Comparison of ENCODE assay signal across 11 cellular contexts in genomic region chr5:120096413-120096812, GRCh38.
DNase-seq lines count a peak whose midpoint lies in the region; ATAC-seq and TF ChIP-seq lines count a peak whose summit lies in the region.
"Had no signal": no experiment of that assay in that cellular context is flagged by ENCODE, and none has a peak within 500 bp of the region (broad histone marks: within the 10 kb centered on the region; RNA-seq: fewer than 3 reads in every experiment).

No MANE protein-coding gene starts in this region.

- H3F3A ChIP-seq in GM23338 (replicated peaks; ENCODE audit: low read depth): no peaks in the 10 kb centered on the region

- no peak overlapping the region for H3K4me3 ChIP-seq in astrocyte of the cerebellum (ENCODE audit: low read depth, low read length)
- H3K4me3 ChIP-seq in psoas muscle: peak overlapping the region; percentile 8
- H3K4me3 ChIP-seq in GM23338: no peak overlapping the region
- no peak overlapping the region for H3K4me3 ChIP-seq in tibial artery
- H3K4me3 ChIP-seq in MG63: no peak overlapping the region

- no peaks in the 10 kb centered on the region for H3K9me3 Mint-ChIP-seq in GM23338
- H3K9me3 Mint-ChIP-seq: activated naive CD4-positive, alpha-beta T cell treated with anti-CD3 and anti-CD28 coated beads, Interleukin-2, amount 10 ng/mL, durations not matched to agents 7 days and 5 days had no signal

- H3K9me3 ChIP-seq in psoas muscle: no peaks in the 10 kb centered on the region
- H3K9me3 ChIP-seq in tibial artery: no peaks in the 10 kb centered on the region
- H3K9me3 ChIP-seq in MG63: no peaks in the 10 kb centered on the region

- DNase-seq in astrocyte of the cerebellum (ENCODE audit: low read depth) (peak; percentile 3), psoas muscle (no peak), DMS153 (lab: John Stamatoyannopoulos, UW) (no peak), GM23338 (ENCODE audit: low spot score) (no peak), tibial artery (no peak), MG63 (no peak)
- DNase-seq: activated naive CD4-positive, alpha-beta T cell treated with anti-CD3 and anti-CD28 coated beads, Interleukin-2, amount 10 ng/mL, durations not matched to agents 7 days and 5 days; NCI-H69; WERI-Rb-1 had no signal

- H3K4me1 ChIP-seq in psoas muscle (no peaks in the 10 kb centered on the region), GM23338 (ENCODE audit: insufficient read depth) (no peaks in the 10 kb centered on the region), tibial artery (peaks cover 0 to 3% (median 0%) of the 10 kb centered on the region in 4 donors)

- H3K27me3 ChIP-seq in psoas muscle (ENCODE audit: insufficient read depth in 3 of 3, low read length in 2 of 3): no peaks in the 10 kb centered on the region
- no peaks in the 10 kb centered on the region for H3K27me3 ChIP-seq in GM23338 (ENCODE audit: insufficient read depth)
- no peaks in the 10 kb centered on the region for H3K27me3 ChIP-seq in tibial artery
- no peaks in the 10 kb centered on the region for H3K27me3 ChIP-seq in MG63

- peak; percentile 70 for ATAC-seq in GM18870 (IDR thresholded peaks at IDR 0.05; ENCODE audit: unreplicated experiment)
- peak; percentile 63 for ATAC-seq in HG03432 (IDR thresholded peaks at IDR 0.05; ENCODE audit: unreplicated experiment)
- no peak for ATAC-seq in psoas muscle
- ATAC-seq in GM23338: no peak

- H2AFZ ChIP-seq in GM23338: no peak overlapping the region

- H3K36me3 Mint-ChIP-seq in GM23338 (ENCODE audit: low read depth): no peaks in the 10 kb centered on the region
- H3K36me3 Mint-ChIP-seq: activated naive CD4-positive, alpha-beta T cell treated with anti-CD3 and anti-CD28 coated beads, Interleukin-2, amount 10 ng/mL, durations not matched to agents 7 days and 5 days had no signal

- TF ChIP-seq CTCF in astrocyte of the cerebellum (IDR thresholded peaks at IDR 0.05; ENCODE audit: low read depth, low read length, missing control alignments): no peak
- TF ChIP-seq CTCF in psoas muscle (IDR thresholded peaks at IDR 0.05): no peak
- no peak for TF ChIP-seq CTCF in GM23338 (conservative IDR thresholded peaks at IDR 0.05; ENCODE audit: low read depth in 2 of 2)
- no peak for TF ChIP-seq CTCF in tibial artery (IDR thresholded peaks at IDR 0.05)

- no peaks in the 10 kb centered on the region for H3K4me1 Mint-ChIP-seq in GM23338

- no peaks in the 10 kb centered on the region for H4K20me1 ChIP-seq in GM23338 (replicated peaks; ENCODE audit: insufficient read depth)

- no peaks in the 10 kb centered on the region for H3K9me2 ChIP-seq in GM23338 (ENCODE audit: insufficient read depth)

- no peaks in the 10 kb centered on the region for H3K79me2 ChIP-seq in GM23338 (replicated peaks; ENCODE audit: insufficient read depth)

- H3K36me3 ChIP-seq in psoas muscle (ENCODE audit: insufficient read depth in 1 of 2, low read depth in 1 of 2) (no peaks in the 10 kb centered on the region), GM23338 (ENCODE audit: insufficient read depth) (no peaks in the 10 kb centered on the region; the same call in 1 of the 2 replicates), tibial artery (no peaks in the 10 kb centered on the region), MG63 (no peaks in the 10 kb centered on the region)
- H3K36me3 ChIP-seq: WERI-Rb-1 had no signal

- intact Hi-C loops in psoas muscle (cut with DNase I): no loop called here
- intact Hi-C loops in tibial artery (cut with DNase I; ENCODE audit: low total_unique reads): no loop called here

- no peak overlapping the region for H3K4me3 Mint-ChIP-seq in GM23338
- H3K4me3 Mint-ChIP-seq: activated naive CD4-positive, alpha-beta T cell treated with anti-CD3 and anti-CD28 coated beads, Interleukin-2, amount 10 ng/mL, durations not matched to agents 7 days and 5 days had no signal

- H3K27me3 Mint-ChIP-seq in GM23338 (ENCODE audit: insufficient read depth, low read depth, poor library complexity): peaks cover 2% of the 10 kb centered on the region
- H3K27me3 Mint-ChIP-seq: activated naive CD4-positive, alpha-beta T cell treated with anti-CD3 and anti-CD28 coated beads, Interleukin-2, amount 10 ng/mL, durations not matched to agents 7 days and 5 days had no signal

- no peak overlapping the region for H3K27ac Mint-ChIP-seq in GM23338
- H3K27ac Mint-ChIP-seq: activated naive CD4-positive, alpha-beta T cell treated with anti-CD3 and anti-CD28 coated beads, Interleukin-2, amount 10 ng/mL, durations not matched to agents 7 days and 5 days had no signal

- H3K27ac ChIP-seq in psoas muscle (no peak overlapping the region), GM23338 (ENCODE audit: low read depth) (no peak overlapping the region), tibial artery (no peak overlapping the region)
- H3K27ac ChIP-seq: WERI-Rb-1 had no signal

- 37 to 51% (median 42%) methylated on average over 3 of the region's 3 CpGs for WGBS in psoas muscle, 3 donors

- in situ Hi-C loops in astrocyte of the cerebellum (cut with HindIII; ENCODE audit: low sequenced_read_pairs): no loop called here

- H3K4me2 ChIP-seq in GM23338: no peak overlapping the region

TF ChIP-seq in GM23338, 12 proteins besides CTCF, POLR2A, EP300 and RAD21:
- TF ChIP-seq, protein P1, sequence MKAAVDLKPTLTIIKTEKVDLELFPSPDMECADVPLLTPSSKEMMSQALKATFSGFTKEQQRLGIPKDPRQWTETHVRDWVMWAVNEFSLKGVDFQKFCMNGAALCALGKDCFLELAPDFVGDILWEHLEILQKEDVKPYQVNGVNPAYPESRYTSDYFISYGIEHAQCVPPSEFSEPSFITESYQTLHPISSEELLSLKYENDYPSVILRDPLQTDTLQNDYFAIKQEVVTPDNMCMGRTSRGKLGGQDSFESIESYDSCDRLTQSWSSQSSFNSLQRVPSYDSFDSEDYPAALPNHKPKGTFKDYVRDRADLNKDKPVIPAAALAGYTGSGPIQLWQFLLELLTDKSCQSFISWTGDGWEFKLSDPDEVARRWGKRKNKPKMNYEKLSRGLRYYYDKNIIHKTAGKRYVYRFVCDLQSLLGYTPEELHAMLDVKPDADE (IDR thresholded peaks at IDR 0.05): no peak
- TF ChIP-seq POLR2AphosphoS5 (IDR thresholded peaks at IDR 0.05; ENCODE audit: low read depth): no peak

Comparison
In these comparisons a context has a peak if more than half of its experiments do, and no peak if none do; other contexts are left out.
1. ATAC-seq: peak in GM18870 (single experiment) and HG03432 (single experiment); none in psoas muscle (0 of 4) and GM23338 (single experiment).